Comparison of ENCODE assay signal across 9 cellular contexts in the genomic region with DNA sequence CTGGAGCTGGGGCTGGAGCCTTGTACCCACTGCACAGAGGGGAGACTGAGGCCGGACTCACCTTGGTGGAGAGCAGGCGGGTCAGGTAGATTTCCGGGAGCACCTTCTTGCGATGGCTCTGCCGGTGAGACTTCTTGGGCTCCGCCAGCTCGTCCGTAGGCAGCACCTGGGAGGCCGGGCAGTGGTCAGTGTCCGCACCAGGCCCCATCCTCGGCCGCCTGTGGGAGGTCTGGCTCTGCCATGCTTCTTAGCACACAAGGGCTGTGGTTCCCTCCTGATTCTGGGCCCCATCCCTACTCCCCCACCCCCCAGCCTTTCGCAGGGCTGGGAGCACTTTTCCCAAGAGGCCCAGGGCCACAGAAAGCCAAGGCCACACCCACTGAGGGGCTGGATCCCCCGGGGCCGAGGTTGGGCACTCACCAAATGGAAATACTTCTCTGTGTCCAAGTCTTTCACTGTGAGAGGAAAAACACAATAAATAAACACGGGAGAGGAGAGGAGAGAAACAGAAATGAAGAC. TPM values are rescaled to one million over a fixed set of nuclear protein-coding genes. Genes with fewer than 3 reads are reported as not detected.
A peak's percentile ranks its signal among the peaks of the same experiment; 100 is the strongest.
DNase-seq lines count a peak whose midpoint lies in the region; ATAC-seq, FAIRE-seq and TF ChIP-seq lines count a peak whose summit lies in the region.
"Had no signal": no experiment of that assay in that cellular context is flagged by ENCODE, and none has a peak within 500 bp of the region (broad histone marks: within the 10 kb centered on the region; RNA-seq: fewer than 3 reads in every experiment).

No MANE protein-coding gene starts in this region.

- intact Hi-C loops in left ventricle myocardium superior (cut with micrococcal nuclease) (no loop called here), posterior vena cava (cut with DNase I) (loop anchor here in 1 of 2 donors (5.0 kb wide), 1 partner anchor 37 kb away; no protein-coding TSS in a partner anchor)

- H3K9me3 Mint-ChIP-seq in stimulated activated effector memory CD8-positive, alpha-beta T cell treated with anti-CD3 and anti-CD28 coated beads, Interleukin-12 subunit alpha, Interleukin-12 subunit beta, amount 100 ng/mL, for 72 hours = no peaks in the 10 kb centered on the region

- no peak for TF ChIP-seq POLR2A in GM12892 (IDR thresholded peaks at IDR 0.05; ENCODE audit: low read depth, low read length)

- peaks cover 34% of the 10 kb centered on the region for H3K36me3 Mint-ChIP-seq in stimulated activated effector memory CD8-positive, alpha-beta T cell treated with anti-CD3 and anti-CD28 coated beads, Interleukin-12 subunit alpha, Interleukin-12 subunit beta, amount 100 ng/mL, for 72 hours

- no peak for FAIRE-seq in GM12892 (lab: Jason Lieb, UNC)

- no peak for TF ChIP-seq CTCF in WI38 (IDR thresholded peaks at IDR 0.05; ENCODE audit: low read depth, low read length)

- H3K27ac Mint-ChIP-seq in stimulated activated effector memory CD8-positive, alpha-beta T cell treated with anti-CD3 and anti-CD28 coated beads, Interleukin-12 subunit alpha, Interleukin-12 subunit beta, amount 100 ng/mL, for 72 hours = peak overlapping the region; percentile 49

- peak; percentile 22 for ATAC-seq in left ventricle myocardium superior
- ATAC-seq in stimulated activated effector memory CD8-positive, alpha-beta T cell treated with anti-CD3 and anti-CD28 coated beads, Interleukin-12 subunit alpha, Interleukin-12 subunit beta, amount 100 ng/mL, for 72 hours = no peak
- ATAC-seq in HG02870 (IDR thresholded peaks at IDR 0.05; ENCODE audit: unreplicated experiment) = no peak

- H3K4me1 Mint-ChIP-seq in stimulated activated effector memory CD8-positive, alpha-beta T cell treated with anti-CD3 and anti-CD28 coated beads, Interleukin-12 subunit alpha, Interleukin-12 subunit beta, amount 100 ng/mL, for 72 hours = peaks cover 28% of the 10 kb centered on the region

- H3K4me3 Mint-ChIP-seq in stimulated activated effector memory CD8-positive, alpha-beta T cell treated with anti-CD3 and anti-CD28 coated beads, Interleukin-12 subunit alpha, Interleukin-12 subunit beta, amount 100 ng/mL, for 72 hours = no peak overlapping the region

- peak overlapping the region; percentile 50 for H3K4me3 ChIP-seq in WI38 (ENCODE audit: low read depth, low read length)

- DNase-seq in EL (peak; percentile 85), left ventricle myocardium superior (peak; percentile 71), NCI-H524 treated with DMSO at 0.1 percent for 48 hours (lab: John Stamatoyannopoulos, UW) (no peak), posterior vena cava (ENCODE audit: low spot score) (no peak), GM12892 (ENCODE audit: insufficient read length) (no peak)
- DNase-seq in stimulated activated effector memory CD8-positive, alpha-beta T cell treated with anti-CD3 and anti-CD28 coated beads, Interleukin-12 subunit alpha, Interleukin-12 subunit beta, amount 100 ng/mL, for 72 hours (ENCODE audit: low spot score in 2 of 2) = no peak

RNA-seq across cellular contexts. Expression of a gene that starts 17.4 kb away (rescaled TPM):
- total RNA-seq in left ventricle myocardium superior = not detected
- total RNA-seq in posterior vena cava = not detected
- polyA plus RNA-seq in GM12892 (2012; ENCODE audit: missing spikeins) = not detected
- total RNA-seq: esophagus mucosa had no signal

RNA-seq across cellular contexts. Expression of a gene that starts 31.9 kb away (rescaled TPM):
- total RNA-seq in left ventricle myocardium superior (not detected), posterior vena cava (not detected)
- polyA plus RNA-seq in GM12892 (2012; ENCODE audit: missing spikeins) = not detected
- total RNA-seq: esophagus mucosa had no signal

RNA-seq across cellular contexts. Expression of a gene that starts 46.1 kb away (rescaled TPM):
- 56.6 TPM for total RNA-seq in left ventricle myocardium superior
- total RNA-seq in posterior vena cava = 100 to 1,000 TPM; 155 to 241 TPM
- 0.38 TPM for polyA plus RNA-seq in GM12892 (2012; ENCODE audit: missing spikeins)

Comparison
In these comparisons a context has a peak if more than half of its experiments do, and no peak if none do; other contexts are left out.
1. DNase-seq: peak in EL (single experiment) and left ventricle myocardium superior (single experiment); none in stimulated activated effector memory CD8-positive, alpha-beta T cell treated with anti-CD3 and anti-CD28 coated beads, Interleukin-12 subunit alpha, Interleukin-12 subunit beta, amount 100 ng/mL, for 72 hours (0 of 2), NCI-H524 treated with DMSO at 0.1 percent for 48 hours (single experiment), posterior vena cava (single experiment) and GM12892 (single experiment).